18 cellular contexts compared by ENCODE assay signal in genomic region chr6:97048771-97049170, GRCh38.
DNase-seq lines count a peak whose midpoint lies in the region; ATAC-seq and TF ChIP-seq lines count a peak whose summit lies in the region.
"Had no signal": no experiment of that assay in that cellular context is flagged by ENCODE, and none has a peak within 500 bp of the region (broad histone marks: within the 10 kb centered on the region; RNA-seq: fewer than 3 reads in every experiment).

No MANE protein-coding gene starts in this region.

- WGBS in heart left ventricle, 4 donors = 83 to 94% (median 91%) methylated on average over 1 of the region's 1 CpG

- peaks cover 18% of the 10 kb centered on the region for H3K4me1 Mint-ChIP-seq in activated T-cell treated with anti-CD3 and anti-CD28 coated beads, Interleukin-2, amount 50 U/mL, for 72 hours (ENCODE audit: low read depth)

- no peaks in the 10 kb centered on the region for H4K20me1 ChIP-seq in OCI-LY1 (ENCODE audit: insufficient read depth, low read length)

- no peak for ATAC-seq in activated T-cell treated with anti-CD3 and anti-CD28 coated beads, Interleukin-2, amount 50 U/mL, for 72 hours (replicated peaks in 1 of 2)
- ATAC-seq in GM21526 (IDR thresholded peaks at IDR 0.05; ENCODE audit: low FRiP score, unreplicated experiment) = no peak
- no peak for ATAC-seq in heart left ventricle

- H3K9me3 ChIP-seq in OCI-LY1 (ENCODE audit: low read length) (no peaks in the 10 kb centered on the region), heart left ventricle (no peaks in the 10 kb centered on the region)
- H3K9me3 ChIP-seq: BE2C, Caco-2 had no signal

- H3K36me3 ChIP-seq in OCI-LY1 (ENCODE audit: insufficient read depth, low read length) = no peaks in the 10 kb centered on the region
- H3K36me3 ChIP-seq in heart left ventricle = no peaks in the 10 kb centered on the region
- H3K36me3 ChIP-seq: BE2C had no signal

- DNase-seq in activated T-cell treated with anti-CD3 and anti-CD28 coated beads, Interleukin-2, amount 50 U/mL, for 72 hours = no peak
- DNase-seq in activated T-cell treated with anti-CD3 and anti-CD28 coated beads, Interleukin-2, amount 50 U/mL, for 48 hours = no peak
- DNase-seq in substantia nigra (lab: John Stamatoyannopoulos, UW) (no peak), retina (no peak), heart left ventricle (no peak)
- DNase-seq: BE2C; Caco-2; CD4-positive, alpha-beta T cell; GDM1; NCI-H1105 treated with DMSO at 0.1 percent for 48 hours; NCI-H1694; NCI-H2081 treated with DMSO at 0.1 percent for 48 hours; NCI-H446 treated with DMSO at 0.1 percent for 48 hours; NK-92 treated with Interleukin-12 subunit alpha and Interleukin-12 subunit beta, amount 100 ng/mL, for 24 hours; Right ventricle myocardium superior had no signal

- no peak overlapping the region for H3K9ac ChIP-seq in OCI-LY1 (ENCODE audit: low read length)

- no peaks in the 10 kb centered on the region for H3K9me2 ChIP-seq in OCI-LY1 (ENCODE audit: low read depth, low read length)

- no peaks in the 10 kb centered on the region; the same call in 1 of the 2 replicates for H3F3A ChIP-seq in OCI-LY1 (ENCODE audit: insufficient read depth, low read length)

- H3K27ac ChIP-seq in OCI-LY1 (ENCODE audit: low read depth, low read length, poor library complexity, severe bottlenecking) = peak overlapping the region; percentile 89
- peak overlapping the region; percentile 94 for H3K27ac ChIP-seq in cingulate gyrus (ENCODE audit: low read depth, low read length)
- peak overlapping the region; percentile 89 for H3K27ac ChIP-seq in substantia nigra (ENCODE audit: low read depth, low read length, poor library complexity, severe bottlenecking)
- H3K27ac ChIP-seq in heart left ventricle = no peak overlapping the region

- H3K79me2 ChIP-seq in OCI-LY1 (ENCODE audit: insufficient read depth, low read length) = no peaks in the 10 kb centered on the region

- no peak for TF ChIP-seq CTCF in OCI-LY1 (IDR thresholded peaks at IDR 0.05; ENCODE audit: low read length)
- no peak for TF ChIP-seq CTCF in heart left ventricle (IDR thresholded peaks at IDR 0.05)

- peak overlapping the region in 1 of 2 donors; percentile 46 for H3K4me3 Mint-ChIP-seq in activated T-cell treated with anti-CD3 and anti-CD28 coated beads, Interleukin-2, amount 50 U/mL, for 72 hours
- H3K4me3 Mint-ChIP-seq: CD4-positive, alpha-beta T cell had no signal

- H3K27me3 ChIP-seq in OCI-LY1 (ENCODE audit: insufficient read depth, low read length) = no peaks in the 10 kb centered on the region
- H3K27me3 ChIP-seq in heart left ventricle = no peaks in the 10 kb centered on the region

- H3K4me3 ChIP-seq in OCI-LY1 (ENCODE audit: low read depth, low read length, poor library complexity, severe bottlenecking) (no peak overlapping the region), heart left ventricle (no peak overlapping the region)

- no peaks in the 10 kb centered on the region for H3K36me3 Mint-ChIP-seq in activated T-cell treated with anti-CD3 and anti-CD28 coated beads, Interleukin-2, amount 50 U/mL, for 72 hours (ENCODE audit: insufficient read depth in 2 of 2)

- H3K4me2 ChIP-seq in OCI-LY1 (ENCODE audit: low read length) = no peak overlapping the region

- no peaks in the 10 kb centered on the region for H3K27me3 Mint-ChIP-seq in activated T-cell treated with anti-CD3 and anti-CD28 coated beads, Interleukin-2, amount 50 U/mL, for 72 hours (ENCODE audit: low read depth)
- H3K27me3 Mint-ChIP-seq: CD4-positive, alpha-beta T cell had no signal

- H3K4me1 ChIP-seq in OCI-LY1 (ENCODE audit: insufficient read depth, low read length, severe bottlenecking) (peaks cover 77% of the 10 kb centered on the region), heart left ventricle (peaks cover 0 to 4% (median 0%) of the 10 kb centered on the region in 12 donors)
- H3K4me1 ChIP-seq: BE2C, Caco-2 had no signal

- intact Hi-C loops in heart left ventricle (cut with DNase I) = no loop called here

- no peaks in the 10 kb centered on the region for H3K9me3 Mint-ChIP-seq in activated T-cell treated with anti-CD3 and anti-CD28 coated beads, Interleukin-2, amount 50 U/mL, for 72 hours
- H3K9me3 Mint-ChIP-seq: CD4-positive, alpha-beta T cell had no signal

- TF ChIP-seq POLR2A in heart left ventricle (IDR thresholded peaks at IDR 0.05) = no peak

- peak overlapping the region; percentile 92 for H3K27ac Mint-ChIP-seq in activated T-cell treated with anti-CD3 and anti-CD28 coated beads, Interleukin-2, amount 50 U/mL, for 72 hours
- H3K27ac Mint-ChIP-seq: CD4-positive, alpha-beta T cell had no signal

- H2AFZ ChIP-seq in OCI-LY1 (ENCODE audit: low read length) = no peak overlapping the region

Comparison
In these comparisons a context has a peak if more than half of its experiments do, and no peak if none do; other contexts are left out.
1. H3K27ac ChIP-seq: peak in OCI-LY1 (single experiment), cingulate gyrus (single experiment) and substantia nigra (single experiment); none in heart left ventricle (0 of 12).